In the genomic region with DNA sequence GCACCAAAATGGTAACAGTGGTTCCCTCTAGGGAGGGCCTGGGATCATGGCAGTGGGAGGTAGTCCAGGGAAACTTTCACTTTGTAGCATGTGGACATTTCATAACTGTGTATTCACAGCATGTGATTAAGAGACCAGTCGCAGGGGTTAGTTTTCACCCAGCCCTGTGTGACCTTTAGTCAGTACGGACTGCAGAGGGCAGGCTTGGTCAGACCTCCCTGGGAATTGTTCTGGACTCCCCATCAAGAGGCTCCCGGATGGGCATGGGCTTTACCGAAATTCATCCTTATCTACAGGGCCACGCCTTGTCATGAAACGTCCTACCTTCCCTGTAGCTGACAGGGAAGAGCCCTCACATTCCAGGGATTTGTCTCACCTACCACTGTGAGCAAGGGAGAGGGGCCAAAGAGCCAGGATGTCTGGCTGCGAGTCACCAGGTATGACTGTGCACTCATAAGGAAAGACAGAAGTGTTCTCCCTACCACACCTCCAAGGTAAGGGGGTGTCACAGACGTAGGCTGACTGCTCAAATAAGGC, we compare ENCODE assay signal across 14 cellular contexts. TPM values are rescaled to one million over a fixed set of nuclear protein-coding genes. Genes with fewer than 3 reads are reported as not detected.
DNase-seq lines count a peak whose midpoint lies in the region; ATAC-seq, FAIRE-seq and TF ChIP-seq lines count a peak whose summit lies in the region.
"Had no signal": no experiment of that assay in that cellular context is flagged by ENCODE, and none has a peak within 500 bp of the region (broad histone marks: within the 10 kb centered on the region; RNA-seq: fewer than 3 reads in every experiment).

No MANE protein-coding gene starts in this region.

- H3K9me3 Mint-ChIP-seq in stimulated activated effector memory CD8-positive, alpha-beta T cell treated with anti-CD3 and anti-CD28 coated beads, Interleukin-12 subunit alpha, Interleukin-12 subunit beta, amount 100 ng/mL, for 72 hours: no peaks in the 10 kb centered on the region
- H3K9me3 Mint-ChIP-seq: CD4-positive, alpha-beta T cell; naive thymus-derived CD8-positive, alpha-beta T cell; stimulated activated naive CD8-positive, alpha-beta T cell treated with anti-CD3 and anti-CD28 coated beads, Interleukin-15, Interleukin-2, amounts not matched to agents 100 ng/mL and 50 ng/mL, for 24 hours had no signal

- peak overlapping the region; percentile 80 for H3K27ac Mint-ChIP-seq in stimulated activated effector memory CD8-positive, alpha-beta T cell treated with anti-CD3 and anti-CD28 coated beads, Interleukin-12 subunit alpha, Interleukin-12 subunit beta, amount 100 ng/mL, for 72 hours
- H3K27ac Mint-ChIP-seq: activated CD8-positive, alpha-beta memory T cell treated with anti-CD3 and anti-CD28 coated beads, Interleukin-2, amount 10 ng/mL, durations not matched to agents 7 days and 5 days had no signal

- H3K4me3 Mint-ChIP-seq in stimulated activated effector memory CD8-positive, alpha-beta T cell treated with anti-CD3 and anti-CD28 coated beads, Interleukin-12 subunit alpha, Interleukin-12 subunit beta, amount 100 ng/mL, for 72 hours: no peak overlapping the region
- H3K4me3 Mint-ChIP-seq: activated CD8-positive, alpha-beta memory T cell treated with anti-CD3 and anti-CD28 coated beads, Interleukin-2, amount 10 ng/mL, durations not matched to agents 7 days and 5 days; CD4-positive, alpha-beta T cell; naive thymus-derived CD8-positive, alpha-beta T cell; stimulated activated naive CD8-positive, alpha-beta T cell treated with anti-CD3 and anti-CD28 coated beads, Interleukin-15, Interleukin-2, amounts not matched to agents 100 ng/mL and 50 ng/mL, for 24 hours had no signal

- H3K36me3 ChIP-seq in bronchial epithelial cell (ENCODE audit: control insufficient read depth, insufficient read depth, low read length): peaks cover 26% of the 10 kb centered on the region

- ATAC-seq in stimulated activated effector memory CD8-positive, alpha-beta T cell treated with anti-CD3 and anti-CD28 coated beads, Interleukin-12 subunit alpha, Interleukin-12 subunit beta, amount 100 ng/mL, for 72 hours: peak; percentile 6
- ATAC-seq in GM18858 (IDR thresholded peaks at IDR 0.05; ENCODE audit: unreplicated experiment) (no peak), GM19395 (IDR thresholded peaks at IDR 0.05; ENCODE audit: unreplicated experiment) (no peak)
- ATAC-seq: activated CD8-positive, alpha-beta memory T cell treated with anti-CD3 and anti-CD28 coated beads, Interleukin-2, amount 10 ng/mL, durations not matched to agents 7 days and 5 days; naive thymus-derived CD8-positive, alpha-beta T cell had no signal

- H3K27me3 ChIP-seq in bronchial epithelial cell (ENCODE audit: control insufficient read depth, insufficient read depth, low read length): no peaks in the 10 kb centered on the region

- peaks cover 12% of the 10 kb centered on the region for H3K4me1 Mint-ChIP-seq in stimulated activated effector memory CD8-positive, alpha-beta T cell treated with anti-CD3 and anti-CD28 coated beads, Interleukin-12 subunit alpha, Interleukin-12 subunit beta, amount 100 ng/mL, for 72 hours

- no peak for TF ChIP-seq CTCF in bronchial epithelial cell (IDR thresholded peaks at IDR 0.05; ENCODE audit: insufficient read depth, low read length, severe bottlenecking)

- FAIRE-seq in bronchial epithelial cell (lab: Jason Lieb, UNC): peak; percentile 81
- FAIRE-seq: GM12892 had no signal

- DNase-seq in HS-5 (ENCODE audit: low read depth): peak; percentile 61
- DNase-seq in bronchial epithelial cell (ENCODE audit: low read depth): peak; percentile 94
- DNase-seq in hepatic stellate cell (ENCODE audit: low spot score): peak; percentile 69
- DNase-seq in stimulated activated effector memory CD8-positive, alpha-beta T cell treated with anti-CD3 and anti-CD28 coated beads, Interleukin-12 subunit alpha, Interleukin-12 subunit beta, amount 100 ng/mL, for 72 hours (ENCODE audit: low spot score in 2 of 2): no peak
- DNase-seq in dermis blood vessel endothelial cell: no peak
- no peak for DNase-seq in stimulated activated CD4-positive, alpha-beta T cell treated with anti-CD3 and anti-CD28 coated beads, Interleukin-2, amount 100 ng/mL, for 48 hours
- DNase-seq: activated CD8-positive, alpha-beta memory T cell treated with anti-CD3 and anti-CD28 coated beads, Interleukin-2, amount 10 ng/mL, durations not matched to agents 7 days and 5 days; CD4-positive, alpha-beta T cell; Kasumi-1; naive thymus-derived CD8-positive, alpha-beta T cell had no signal

- H3K36me3 Mint-ChIP-seq in stimulated activated effector memory CD8-positive, alpha-beta T cell treated with anti-CD3 and anti-CD28 coated beads, Interleukin-12 subunit alpha, Interleukin-12 subunit beta, amount 100 ng/mL, for 72 hours: peaks cover 100% of the 10 kb centered on the region

- no peak overlapping the region for H3K4me3 ChIP-seq in bronchial epithelial cell (ENCODE audit: low read depth, low read length)

RNA-seq across cellular contexts. Expression of a gene that starts 19.9 kb away (rescaled TPM):
- total RNA-seq in bronchial epithelial cell: 79.0 and 182 TPM in 2 replicates
- 16.8 and 22.8 TPM in 2 replicates for total RNA-seq in dermis blood vessel endothelial cell
- total RNA-seq: activated CD8-positive, alpha-beta memory T cell treated with anti-CD3 and anti-CD28 coated beads, Interleukin-2, amount 10 ng/mL, durations not matched to agents 7 days and 5 days; naive thymus-derived CD8-positive, alpha-beta T cell had no signal

RNA-seq across cellular contexts. Expression of a gene that starts 40.6 kb away (rescaled TPM):
- total RNA-seq in bronchial epithelial cell: 65.6 and 75.3 TPM in 2 replicates
- total RNA-seq in dermis blood vessel endothelial cell: 104 and 148 TPM in 2 replicates

Comparison
In these comparisons a context has a peak if more than half of its experiments do, and no peak if none do; other contexts are left out.
1. DNase-seq: peak in HS-5 (single experiment), bronchial epithelial cell (single experiment) and hepatic stellate cell (single experiment); none in stimulated activated effector memory CD8-positive, alpha-beta T cell treated with anti-CD3 and anti-CD28 coated beads, Interleukin-12 subunit alpha, Interleukin-12 subunit beta, amount 100 ng/mL, for 72 hours (0 of 2), dermis blood vessel endothelial cell (single experiment) and stimulated activated CD4-positive, alpha-beta T cell treated with anti-CD3 and anti-CD28 coated beads, Interleukin-2, amount 100 ng/mL, for 48 hours (0 of 2).